In the genomic region with DNA sequence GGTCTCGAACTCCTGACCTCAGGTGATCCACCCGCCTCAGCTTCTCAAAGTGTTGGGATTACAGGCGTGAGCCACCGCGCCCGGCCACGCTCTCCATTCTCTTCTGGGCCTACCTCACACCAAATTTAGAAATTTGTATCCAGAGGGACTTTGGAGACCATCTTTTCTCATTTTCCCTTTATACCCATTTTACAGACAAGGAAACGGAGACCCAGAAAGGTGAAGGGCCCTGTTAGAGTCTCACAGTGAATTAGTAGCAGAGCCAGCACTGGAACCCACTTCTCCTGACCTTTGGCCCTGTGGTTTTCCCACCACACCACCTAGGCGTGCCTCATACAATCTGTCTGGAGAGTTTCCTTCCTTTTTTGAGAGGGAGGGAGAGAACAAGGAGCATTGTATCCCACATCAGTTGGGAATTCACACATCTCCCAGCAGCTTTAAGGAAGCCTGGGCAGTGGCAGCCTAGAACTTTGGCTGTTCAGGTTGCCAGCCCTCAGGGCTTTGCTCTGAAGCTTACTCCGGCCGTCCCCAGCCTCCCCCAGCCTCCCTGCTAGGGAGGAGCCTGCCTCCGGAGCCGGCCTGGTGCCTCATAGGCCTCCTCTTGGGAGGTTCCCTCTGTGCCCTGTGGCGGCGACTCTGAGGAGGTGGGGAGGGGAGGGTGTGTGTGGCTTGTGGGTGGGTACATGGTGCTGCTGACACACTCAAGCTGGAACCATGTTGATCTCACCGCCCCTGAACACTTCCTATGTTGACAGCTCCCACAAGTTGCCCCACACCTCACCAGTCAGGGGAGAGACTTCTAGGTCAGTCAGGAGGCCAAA, we compare ENCODE assay signal across 8 cellular contexts. TPM values are rescaled to one million over a fixed set of nuclear protein-coding genes. Genes with fewer than 3 reads are reported as not detected.
DNase-seq lines count a peak whose midpoint lies in the region; ATAC-seq and TF ChIP-seq lines count a peak whose summit lies in the region.

No MANE protein-coding gene starts in this region.

- H3K27ac ChIP-seq in lung (ENCODE audit: low read depth in 1 of 2, low read length in 1 of 2) (peak overlapping the region in 1 of 2 donors; percentile 29), vagina (peak overlapping the region; percentile 70)

- H3K4me1 ChIP-seq in adipocyte (ENCODE audit: control insufficient read depth, insufficient read depth, low read length) (peaks cover 30% of the 10 kb centered on the region), lung (ENCODE audit: control insufficient read depth in 2 of 2, insufficient read depth in 2 of 2, low read length in 2 of 2) (peaks cover 3 to 14% of the 10 kb centered on the region in 2 donors), vagina (peaks cover 97% of the 10 kb centered on the region)

- H3K27me3 ChIP-seq in adipocyte (replicated peaks; ENCODE audit: control insufficient read depth, insufficient read depth, low read length) (no peaks in the 10 kb centered on the region), lung (ENCODE audit: control insufficient read depth, insufficient read depth) (no peaks in the 10 kb centered on the region), vagina (no peaks in the 10 kb centered on the region)

- TF ChIP-seq POLR2A in vagina (IDR thresholded peaks at IDR 0.05) = no peak

- H3K4me3 ChIP-seq in adipocyte (ENCODE audit: low read length) (no peak overlapping the region), lung (no peak overlapping the region), vagina (no peak overlapping the region)

- no peaks in the 10 kb centered on the region for H3K9me3 ChIP-seq in adipocyte (ENCODE audit: control insufficient read depth, low read length)
- no peaks in the 10 kb centered on the region for H3K9me3 ChIP-seq in lung (ENCODE audit: control insufficient read depth in 2 of 2, insufficient read depth in 1 of 2, low read length in 1 of 2)
- no peaks in the 10 kb centered on the region for H3K9me3 ChIP-seq in vagina

- WGBS in lung, 2 donors = 64 to 69% methylated on average over 16 of the region's 16 CpGs

- TF ChIP-seq CTCF in lung (IDR thresholded peaks at IDR 0.05; ENCODE audit: control extremely low read depth, extremely low read depth) = no peak
- no peak for TF ChIP-seq CTCF in vagina (IDR thresholded peaks at IDR 0.05)

- intact Hi-C loops in vagina (cut with DNase I) = loop anchor here (5.0 kb wide), 1 partner anchor 41 kb away; no protein-coding TSS in a partner anchor

- DNase-seq in SIG-M5 treated with dmso at 0.1 percent for 504 hours (lab: John Stamatoyannopoulos, UW; ENCODE audit: unreplicated experiment) (peak; percentile 69), SIG-M5 (lab: John Stamatoyannopoulos, UW) (no peak), adipocyte (ENCODE audit: low read depth) (no peak), lung (ENCODE audit: low spot score) (peak; percentile 65), vagina (ENCODE audit: extremely low spot score in 2 of 2) (no peak), GM19238 (ENCODE audit: insufficient read length, low spot score) (no peak), HCEC 1CT (no peak), ureter (ENCODE audit: low spot score) (no peak)

- peak overlapping the region; percentile 37 for H3K9ac ChIP-seq in adipocyte (ENCODE audit: low read length)

- ATAC-seq in lung (ENCODE audit: insufficient read depth, low FRiP score) = peak; percentile 67

- H3K36me3 ChIP-seq in adipocyte (ENCODE audit: control insufficient read depth, insufficient read depth, low read length, severe bottlenecking) (peaks cover 85% of the 10 kb centered on the region), lung (ENCODE audit: control insufficient read depth in 2 of 2, insufficient read depth in 2 of 2, low read length in 2 of 2) (peaks cover 53 to 79% of the 10 kb centered on the region in 2 donors), vagina (peaks cover 3 to 88% of the 10 kb centered on the region in 2 donors)

RNA-seq across cellular contexts. Expression of a gene that starts 13.8 kb away (rescaled TPM):
- total RNA-seq in lung (10 to 100 TPM; 40.0 to 97.0 TPM), vagina (213 TPM), ureter (259 TPM)
- 10 to 100 TPM; 23.5 to 97.9 TPM for polyA plus RNA-seq in lung

Comparison
In these comparisons a context has a peak if more than half of its experiments do, and no peak if none do; other contexts are left out.
1. DNase-seq: peak in SIG-M5 treated with dmso at 0.1 percent for 504 hours (single experiment) and lung (single experiment); none in SIG-M5 (single experiment), adipocyte (single experiment), vagina (0 of 2), GM19238 (single experiment), HCEC 1CT (single experiment) and ureter (single experiment).